Comparison of ENCODE assay signal across 11 cellular contexts in the genomic region with DNA sequence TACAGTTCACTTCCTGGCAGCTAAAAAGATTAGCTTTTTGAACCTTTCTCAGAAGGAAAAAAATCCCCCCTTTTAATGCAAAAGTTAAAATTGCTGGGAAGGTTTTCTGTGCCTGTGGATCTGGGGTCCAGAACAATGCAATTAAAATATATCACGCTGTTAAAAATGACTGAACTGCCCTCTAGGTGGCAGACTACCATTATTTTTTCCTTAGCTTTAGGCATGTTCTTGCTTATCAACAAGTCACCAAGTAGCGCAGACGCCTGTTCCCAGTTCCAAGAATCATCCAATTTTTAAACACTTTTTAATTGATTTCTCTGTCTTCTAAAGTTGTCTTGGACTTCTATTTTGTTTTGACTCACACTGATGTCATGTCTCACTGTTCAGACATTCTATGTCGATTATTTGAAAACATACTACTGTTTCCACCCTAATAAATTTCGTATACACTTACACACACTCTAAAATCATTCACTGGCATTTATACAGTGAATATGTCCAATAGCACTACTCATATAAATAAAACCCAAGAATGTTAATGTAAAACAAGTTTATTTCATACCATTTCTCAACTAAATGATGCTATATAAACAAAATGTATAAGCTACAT.
DNase-seq lines count a peak whose midpoint lies in the region; ATAC-seq and TF ChIP-seq lines count a peak whose summit lies in the region.
"Had no signal": no experiment of that assay in that cellular context is flagged by ENCODE, and none has a peak within 500 bp of the region (broad histone marks: within the 10 kb centered on the region; RNA-seq: fewer than 3 reads in every experiment).

No MANE protein-coding gene starts in this region.

- no peak overlapping the region for H4K8ac ChIP-seq in IMR-90 (ENCODE audit: low read depth in 2 of 2, low read length in 2 of 2)

- dilution Hi-C loops in IMR-90 (cut with HindIII; ENCODE audit: low sequenced_read_pairs, unreplicated experiment): no loop called here

- H3K27me3 Mint-ChIP-seq in activated T-helper 17 cell treated with anti-CD3 and anti-CD28 coated beads, Interleukin-2, amount 50 U/mL, for 72 hours: no peaks in the 10 kb centered on the region
- H3K27me3 Mint-ChIP-seq: central memory CD8-positive, alpha-beta T cell; stimulated activated naive CD8-positive, alpha-beta T cell treated with anti-CD3 and anti-CD28 coated beads, Interleukin-15, Interleukin-2, amounts not matched to agents 100 ng/mL and 50 ng/mL, for 24 hours had no signal

- in situ Hi-C loops in IMR-90 (cut with MboI; ENCODE audit: low sequenced_read_pairs): no loop called here

- no peaks in the 10 kb centered on the region for H3K79me1 ChIP-seq in IMR-90 (ENCODE audit: low read depth in 1 of 2, low read length in 2 of 2)

- no peak overlapping the region for H3K18ac ChIP-seq in IMR-90 (ENCODE audit: low read depth, low read length)

- no peak overlapping the region for H3K56ac ChIP-seq in IMR-90 (ENCODE audit: extremely low read depth, insufficient read depth, low read length)

- DNase-seq in NCI-H2196 (lab: John Stamatoyannopoulos, UW; ENCODE audit: unreplicated experiment) (peak; percentile 11), NCI-H2196 treated with DMSO at 0.1 percent for 48 hours (lab: John Stamatoyannopoulos, UW; ENCODE audit: unreplicated experiment) (no peak), IMR-90 (no peak), RWPE1 (ENCODE audit: low spot score) (peak; percentile 31), fibroblast of the aortic adventitia (ENCODE audit: low read depth) (peak; percentile 22), retina (peak; percentile 69)

- BruUV-seq in IMR-90 (replicated peaks; lab: Mats Ljungman, UMichigan): no TSS peak

- H3K4me3 ChIP-seq in IMR-90 (ENCODE audit: insufficient read depth, low read depth, low read length): no peak overlapping the region
- H3K4me3 ChIP-seq in fibroblast of the aortic adventitia (ENCODE audit: low read depth, low read length): no peak overlapping the region
- H3K4me3 ChIP-seq: BLaER1 had no signal

- H3K9me3 ChIP-seq in IMR-90 (ENCODE audit: control insufficient read depth, insufficient read depth, low read length): peaks cover 2% of the 10 kb centered on the region; the same call in 1 of the 2 replicates
- H3K9me3 ChIP-seq: BLaER1 had no signal

- no peak overlapping the region for H2AK9ac ChIP-seq in IMR-90 (replicated peaks; ENCODE audit: low read depth, low read length, poor library complexity)

- H4K91ac ChIP-seq in IMR-90 (ENCODE audit: insufficient read depth, low read depth, low read length): no peak overlapping the region

- no peak overlapping the region for H2AK5ac ChIP-seq in IMR-90 (ENCODE audit: low read depth, low read length)

- H3K9ac ChIP-seq in IMR-90 (ENCODE audit: low read depth, low read length): no peak overlapping the region
- H3K9ac ChIP-seq: BLaER1 had no signal

- CTCF ChIA-PET in IMR-90 (lab: Yijun Ruan, JAX) (interaction anchor here (1.2 kb wide), 2 partner anchors 11 to 14 kb away, joined by 3 to 4 read pairs; no protein-coding TSS in a partner anchor), RWPE1 (lab: Yijun Ruan, JAX) (interaction anchor here (0.6 to 1.2 kb wide), 8 partner anchors 10 to 1126 kb away, joined by 3 to 5 read pairs (median 4); no protein-coding TSS in a partner anchor)

- no peaks in the 10 kb centered on the region for H3K27me3 ChIP-seq in IMR-90 (ENCODE audit: control insufficient read depth, insufficient read depth, low read length)
- H3K27me3 ChIP-seq: BLaER1 had no signal

- ATAC-seq in GM21723 (IDR thresholded peaks at IDR 0.05; ENCODE audit: unreplicated experiment) (peak; percentile 93), IMR-90 (ENCODE audit: low read depth) (no peak)
- no peak for ATAC-seq in activated T-helper 17 cell treated with anti-CD3 and anti-CD28 coated beads, Interleukin-2, amount 50 U/mL, for 72 hours (replicated peaks)

- H2BK120ac ChIP-seq in IMR-90 (ENCODE audit: low read depth, low read length): no peak overlapping the region

- no peaks in the 10 kb centered on the region for H4K20me1 ChIP-seq in IMR-90 (ENCODE audit: insufficient read depth, low read length)
- H4K20me1 ChIP-seq: BLaER1 had no signal

- no peak overlapping the region for H3K23ac ChIP-seq in IMR-90 (ENCODE audit: low read depth, low read length)

- no peaks in the 10 kb centered on the region for H3K4me1 Mint-ChIP-seq in activated T-helper 17 cell treated with anti-CD3 and anti-CD28 coated beads, Interleukin-2, amount 50 U/mL, for 72 hours
- H3K4me1 Mint-ChIP-seq: central memory CD8-positive, alpha-beta T cell had no signal

- no peak for TF ChIP-seq POLR2A in IMR-90 (IDR thresholded peaks at IDR 0.05; ENCODE audit: low read depth, low read length)

- no peaks in the 10 kb centered on the region for H3K4me1 ChIP-seq in IMR-90 (ENCODE audit: control insufficient read depth, insufficient read depth, low read length)
- H3K4me1 ChIP-seq: BLaER1 had no signal

- H3K36me3 Mint-ChIP-seq in activated T-helper 17 cell treated with anti-CD3 and anti-CD28 coated beads, Interleukin-2, amount 50 U/mL, for 72 hours (ENCODE audit: low read depth): no peaks in the 10 kb centered on the region

- no peak overlapping the region for H2BK15ac ChIP-seq in IMR-90 (ENCODE audit: low read depth, low read length)

- intact Hi-C loops in IMR-90 (cut with micrococcal nuclease): no loop called here

- no peak for TF ChIP-seq RAD21 in IMR-90 (IDR thresholded peaks at IDR 0.05; ENCODE audit: low read length)

- H3K27ac Mint-ChIP-seq in activated T-helper 17 cell treated with anti-CD3 and anti-CD28 coated beads, Interleukin-2, amount 50 U/mL, for 72 hours: no peak overlapping the region
- H3K27ac Mint-ChIP-seq: stimulated activated naive CD8-positive, alpha-beta T cell treated with anti-CD3 and anti-CD28 coated beads, Interleukin-15, Interleukin-2, amounts not matched to agents 100 ng/mL and 50 ng/mL, for 24 hours had no signal

- H3K9me1 ChIP-seq in IMR-90 (ENCODE audit: insufficient read depth, low read length): no peaks in the 10 kb centered on the region

- no peak overlapping the region for H3K4me2 ChIP-seq in IMR-90 (ENCODE audit: low read depth, low read length)
- H3K4me2 ChIP-seq: BLaER1 had no signal

- no peak overlapping the region for H3K4ac ChIP-seq in IMR-90 (ENCODE audit: low read depth, low read length)

- POLR2A ChIA-PET in IMR-90 (lab: Charles Lee; ENCODE audit: unreplicated experiment) (no interaction called here), RWPE1 (lab: Yijun Ruan, JAX; ENCODE audit: low non-redundant PET) (interaction anchor here (0.7 kb wide), 1 partner anchor 212 kb away, joined by 3 read pairs; no protein-coding TSS in a partner anchor)

- H2BK20ac ChIP-seq in IMR-90 (ENCODE audit: low read depth, low read length): no peak overlapping the region

- no peaks in the 10 kb centered on the region for H3K9me3 Mint-ChIP-seq in activated T-helper 17 cell treated with anti-CD3 and anti-CD28 coated beads, Interleukin-2, amount 50 U/mL, for 72 hours
- H3K9me3 Mint-ChIP-seq: stimulated activated naive CD8-positive, alpha-beta T cell treated with anti-CD3 and anti-CD28 coated beads, Interleukin-15, Interleukin-2, amounts not matched to agents 100 ng/mL and 50 ng/mL, for 24 hours had no signal

- H3K27ac ChIP-seq in IMR-90 (ENCODE audit: insufficient read depth, low read length) (no peak overlapping the region), RWPE1 (no peak overlapping the region)
- H3K27ac ChIP-seq: BLaER1 had no signal

- no peak overlapping the region for H2AFZ ChIP-seq in IMR-90 (replicated peaks; ENCODE audit: low read length, poor library complexity)

- no peak overlapping the region for H3K14ac ChIP-seq in IMR-90 (replicated peaks; ENCODE audit: low read depth, low read length)

- no peaks in the 10 kb centered on the region for H3K36me3 ChIP-seq in IMR-90 (ENCODE audit: control insufficient read depth, insufficient read depth, low read length)
- H3K36me3 ChIP-seq: BLaER1 had no signal

- no peak overlapping the region for H2BK5ac ChIP-seq in IMR-90 (ENCODE audit: low read depth, low read length, poor library complexity, severe bottlenecking)

- no peak overlapping the region for H3K4me3 Mint-ChIP-seq in activated T-helper 17 cell treated with anti-CD3 and anti-CD28 coated beads, Interleukin-2, amount 50 U/mL, for 72 hours
- H3K4me3 Mint-ChIP-seq: central memory CD8-positive, alpha-beta T cell; stimulated activated naive CD8-positive, alpha-beta T cell treated with anti-CD3 and anti-CD28 coated beads, Interleukin-15, Interleukin-2, amounts not matched to agents 100 ng/mL and 50 ng/mL, for 24 hours had no signal

- 0% methylated on average over 2 of the region's 5 CpGs; no CpG with 5 or more reads in 1 of the 2 experiments for WGBS in IMR-90 (ENCODE audit: extremely low coverage in 2 of 2, insufficient read length in 1 of 2), 2 experiments

- peak; percentile 43 for TF ChIP-seq CTCF in IMR-90 (conservative IDR thresholded peaks at IDR 0.05; ENCODE audit: low read depth, low read length)
- peak; percentile 57 for TF ChIP-seq CTCF in RWPE1 (conservative IDR thresholded peaks at IDR 0.05; ENCODE audit: low read depth)
- peak; percentile 36 for TF ChIP-seq CTCF in fibroblast of the aortic adventitia (IDR thresholded peaks at IDR 0.05; ENCODE audit: insufficient read depth, low read length)

- no peak overlapping the region for H4K5ac ChIP-seq in IMR-90 (ENCODE audit: low read depth, low read length)

TF ChIP-seq in IMR-90, 13 proteins besides CTCF, POLR2A, EP300 and RAD21 (continues in another document):
- TF ChIP-seq SMC3 (IDR thresholded peaks at IDR 0.05; ENCODE audit: low read depth, low read length): no peak
- TF ChIP-seq CEBPB (IDR thresholded peaks at IDR 0.05; ENCODE audit: low read depth, low read length): no peak
- TF ChIP-seq MAFK (IDR thresholded peaks at IDR 0.05; ENCODE audit: low read depth, low read length): no peak
- TF ChIP-seq NFE2L2 (IDR thresholded peaks at IDR 0.05; ENCODE audit: low read depth, low read length): no peak
- no peak for TF ChIP-seq RCOR1 (IDR thresholded peaks at IDR 0.05; ENCODE audit: insufficient replicate concordance, low read length)
- TF ChIP-seq RFX5 (IDR thresholded peaks at IDR 0.05; ENCODE audit: low read depth, low read length): no peak
- no peak for TF ChIP-seq MAZ (IDR thresholded peaks at IDR 0.05; ENCODE audit: borderline replicate concordance, low read depth, low read length)
- TF ChIP-seq BHLHE40 (IDR thresholded peaks at IDR 0.05; ENCODE audit: low read depth, low read length): no peak
- no peak for TF ChIP-seq FOS (IDR thresholded peaks at IDR 0.05; ENCODE audit: low read depth, low read length)
- TF ChIP-seq, protein P1, sequence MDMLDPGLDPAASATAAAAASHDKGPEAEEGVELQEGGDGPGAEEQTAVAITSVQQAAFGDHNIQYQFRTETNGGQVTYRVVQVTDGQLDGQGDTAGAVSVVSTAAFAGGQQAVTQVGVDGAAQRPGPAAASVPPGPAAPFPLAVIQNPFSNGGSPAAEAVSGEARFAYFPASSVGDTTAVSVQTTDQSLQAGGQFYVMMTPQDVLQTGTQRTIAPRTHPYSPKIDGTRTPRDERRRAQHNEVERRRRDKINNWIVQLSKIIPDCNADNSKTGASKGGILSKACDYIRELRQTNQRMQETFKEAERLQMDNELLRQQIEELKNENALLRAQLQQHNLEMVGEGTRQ (IDR thresholded peaks at IDR 0.05; ENCODE audit: low read depth, low read length): no peak

Comparison
In these comparisons a context has a peak if more than half of its experiments do, and no peak if none do; other contexts are left out.
1. DNase-seq: peak in NCI-H2196 (single experiment), RWPE1 (single experiment), fibroblast of the aortic adventitia (single experiment) and retina (single experiment); none in NCI-H2196 treated with DMSO at 0.1 percent for 48 hours (single experiment) and IMR-90 (single experiment).
2. Peak in every context shown above with its lines, with median percentiles within 50 percentile points of each other: CTCF ChIP-seq.